34 cellular contexts compared by ENCODE assay signal in the genomic region with DNA sequence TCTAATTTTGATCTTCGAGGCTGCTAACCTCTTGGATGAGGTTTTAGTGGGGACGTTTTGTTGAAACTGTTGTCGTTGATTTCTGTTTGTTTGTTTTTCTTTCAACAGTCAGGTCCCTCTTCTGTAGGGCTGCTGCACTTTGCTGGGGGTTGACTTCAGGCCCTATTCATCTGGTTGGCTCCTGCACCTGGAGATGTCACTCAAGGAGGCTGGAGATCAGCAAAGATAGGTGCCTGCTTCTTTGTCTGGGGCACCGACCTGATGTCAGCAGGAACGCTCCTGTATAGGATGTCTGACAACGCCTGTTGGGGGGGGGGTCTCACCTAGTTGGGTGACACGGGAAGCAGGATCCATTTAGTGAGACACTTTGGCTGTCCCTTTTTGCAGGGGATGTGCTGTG.
"Had no signal": no experiment of that assay in that cellular context is flagged by ENCODE, and none has a peak within 500 bp of the region (broad histone marks: within the 10 kb centered on the region; RNA-seq: fewer than 3 reads in every experiment).

No MANE protein-coding gene starts in this region.

- H3K27ac ChIP-seq: KMS-11 had no signal

- DNase-seq: Karpas-422, Kasumi-1, MG63, MM.1S, MV-4-11, NCI-H1048, NCI-H1092, NCI-H1092 treated with DMSO at 0.1 percent for 48 hours, NCI-H1105, NCI-H1105 treated with DMSO at 0.1 percent for 48 hours, NCI-H1417, NCI-H1417 treated with DMSO at 0.1 percent for 48 hours, NCI-H1436, NCI-H1436 treated with DMSO at 0.1 percent for 48 hours, NCI-H146, NCI-H1694, NCI-H1694 treated with DMSO at 0.1 percent for 48 hours, NCI-H187, NCI-H187 treated with DMSO at 0.1 percent for 48 hours, NCI-H1930, NCI-H2029, NCI-H2029 treated with DMSO at 0.1 percent for 48 hours, NCI-H2081, NCI-H2081 treated with DMSO at 0.1 percent for 48 hours, NCI-H2107, NCI-H2171, NCI-H2171 treated with DMSO at 0.1 percent for 48 hours, NCI-H2227 treated with DMSO at 0.1 percent for 48 hours, NCI-H226, NCI-H345, NCI-H446, NCI-H446 treated with DMSO at 0.1 percent for 48 hours, NCI-H510A had no signal

- H3K4me2 ChIP-seq: KMS-11 had no signal

- H3K36me3 ChIP-seq: MG63 had no signal

- H3K27me3 ChIP-seq: MG63 had no signal

- H3K9ac ChIP-seq: KMS-11 had no signal

- H3K4me3 ChIP-seq: MG63 had no signal
